ENCODE assay signal across 15 cellular contexts in genomic region chr18:59814872-59815271, GRCh38.
A peak's percentile ranks its signal among the peaks of the same experiment; 100 is the strongest.
DNase-seq lines count a peak whose midpoint lies in the region; FAIRE-seq and TF ChIP-seq lines count a peak whose summit lies in the region.
"Had no signal": no experiment of that assay in that cellular context is flagged by ENCODE, and none has a peak within 500 bp of the region (broad histone marks: within the 10 kb centered on the region; RNA-seq: fewer than 3 reads in every experiment).

No MANE protein-coding gene starts in this region.

- FAIRE-seq in astrocyte (lab: Jason Lieb, UNC) = peak; percentile 98
- FAIRE-seq: small intestine had no signal

- POLR2A ChIA-PET in HEK293T (lab: Yijun Ruan, JAX) = no interaction called here

- H3K4me1 ChIP-seq in ACC112 (ENCODE audit: control insufficient read depth, insufficient read depth, low read length, unreplicated experiment) (peaks cover 21% of the 10 kb centered on the region), astrocyte (ENCODE audit: insufficient read depth, low read length) (peaks cover 3% of the 10 kb centered on the region)
- H3K4me1 ChIP-seq: neural progenitor cell had no signal

- H3K4me3 ChIP-seq in ACC112 (ENCODE audit: low read depth, low read length) = no peak overlapping the region
- no peak overlapping the region for H3K4me3 ChIP-seq in astrocyte (ENCODE audit: insufficient read depth, low read depth, low read length)
- no peak overlapping the region for H3K4me3 ChIP-seq in kidney epithelial cell (ENCODE audit: low read depth, low read length)
- H3K4me3 ChIP-seq: neural progenitor cell had no signal

- H3K27me3 Mint-ChIP-seq in HFFc6 (ENCODE audit: insufficient read depth) (no peaks in the 10 kb centered on the region), astrocyte (ENCODE audit: low read depth, unreplicated experiment) (peaks cover 6% of the 10 kb centered on the region)

- H3K27ac ChIP-seq in ACC112 (ENCODE audit: low read depth, low read length) (peak overlapping the region; percentile 78), astrocyte (ENCODE audit: low read depth, low read length) (peak overlapping the region; percentile 76)
- H3K27ac ChIP-seq: HL-60, neural progenitor cell had no signal

- peak overlapping the region; percentile 28 for H3K4me2 ChIP-seq in astrocyte (ENCODE audit: low read length)
- H3K4me2 ChIP-seq: neural progenitor cell had no signal

- CTCF ChIA-PET in HEK293T (lab: Yijun Ruan, JAX) = no interaction called here

- H3K9me3 Mint-ChIP-seq in HFFc6 = peaks cover 9% of the 10 kb centered on the region
- peaks cover 12% of the 10 kb centered on the region for H3K9me3 Mint-ChIP-seq in astrocyte (ENCODE audit: unreplicated experiment)
- H3K9me3 Mint-ChIP-seq: activated B cell treated with CpG ODN at 0.5 μM for 24 hours, neural progenitor cell had no signal

- H3K36me3 ChIP-seq in ACC112 (ENCODE audit: insufficient read depth, low read length) (no peaks in the 10 kb centered on the region), astrocyte (ENCODE audit: insufficient read depth, low read length) (no peaks in the 10 kb centered on the region), kidney epithelial cell (ENCODE audit: control insufficient read depth, insufficient read depth, low read length) (no peaks in the 10 kb centered on the region)
- H3K36me3 ChIP-seq: neural progenitor cell had no signal

- no peaks in the 10 kb centered on the region for H4K20me1 ChIP-seq in astrocyte (ENCODE audit: insufficient read depth, low read length)

- no peaks in the 10 kb centered on the region for H3K79me2 ChIP-seq in ACC112 (ENCODE audit: control insufficient read depth, insufficient read depth, low read length, unreplicated experiment)
- H3K79me2 ChIP-seq in astrocyte (ENCODE audit: insufficient read depth, low read length) = no peaks in the 10 kb centered on the region

- no peaks in the 10 kb centered on the region for H3K27me3 ChIP-seq in ACC112 (ENCODE audit: insufficient read depth, low read length)
- H3K27me3 ChIP-seq in astrocyte (ENCODE audit: insufficient read depth, low read length) = no peaks in the 10 kb centered on the region
- H3K27me3 ChIP-seq in kidney epithelial cell (ENCODE audit: control insufficient read depth, insufficient read depth, low read length) = no peaks in the 10 kb centered on the region
- H3K27me3 ChIP-seq: neural progenitor cell had no signal

- H3K9ac ChIP-seq in astrocyte (ENCODE audit: low read length) = peak overlapping the region; percentile 25
- H3K9ac ChIP-seq: neural progenitor cell had no signal

- H3K4me1 Mint-ChIP-seq in HFFc6 (ENCODE audit: low read depth) = peaks cover 38% of the 10 kb centered on the region
- peaks cover 1% of the 10 kb centered on the region for H3K4me1 Mint-ChIP-seq in astrocyte (ENCODE audit: low read depth, unreplicated experiment)
- H3K4me1 Mint-ChIP-seq: activated B cell treated with CpG ODN at 0.5 μM for 24 hours, neural progenitor cell had no signal

- DNase-seq in HFFc6 (peak; percentile 88), astrocyte (ENCODE audit: low read depth) (peak; percentile 85), kidney epithelial cell (ENCODE audit: low read depth) (peak; percentile 80), NCI-H774 (lab: John Stamatoyannopoulos, UW) (no peak), GDM1 (lab: John Stamatoyannopoulos, UW) (no peak), HEK293T (ENCODE audit: extremely low spot score) (no peak), H4 (ENCODE audit: low spot score) (no peak)
- DNase-seq: activated B cell treated with CpG ODN at 0.5 μM for 24 hours; activated naive CD4-positive, alpha-beta T cell treated with Interleukin-2 at 50 U/mL for 16 hours; DMS153; NCI-H2081; small intestine had no signal

- H2AFZ ChIP-seq in ACC112 (ENCODE audit: low read length, unreplicated experiment) (peak overlapping the region; percentile 53), astrocyte (ENCODE audit: low read depth, low read length) (peak overlapping the region; percentile 43)
- H2AFZ ChIP-seq: neural progenitor cell had no signal

- H3K4me3 Mint-ChIP-seq in HFFc6 = peak overlapping the region; percentile 75
- H3K4me3 Mint-ChIP-seq in astrocyte (ENCODE audit: unreplicated experiment) = no peak overlapping the region
- H3K4me3 Mint-ChIP-seq: activated B cell treated with CpG ODN at 0.5 μM for 24 hours, neural progenitor cell had no signal

- TF ChIP-seq CTCF in HFFc6 (IDR thresholded peaks at IDR 0.05) (no peak), astrocyte (IDR thresholded peaks at IDR 0.05; ENCODE audit: insufficient read depth, low read depth, low read length) (no peak), kidney epithelial cell (IDR thresholded peaks at IDR 0.05; ENCODE audit: insufficient read depth, low read length, poor library complexity, severe bottlenecking) (no peak)

- peaks cover 9% of the 10 kb centered on the region for H3K36me3 Mint-ChIP-seq in HFFc6 (ENCODE audit: low read depth)
- H3K36me3 Mint-ChIP-seq in astrocyte (ENCODE audit: low read depth, unreplicated experiment) = no peaks in the 10 kb centered on the region
- H3K36me3 Mint-ChIP-seq: neural progenitor cell had no signal

- H3K27ac Mint-ChIP-seq in HFFc6 (peak overlapping the region; percentile 89), astrocyte (ENCODE audit: unreplicated experiment) (no peak overlapping the region)
- H3K27ac Mint-ChIP-seq: activated B cell treated with CpG ODN at 0.5 μM for 24 hours, neural progenitor cell had no signal

- H3K9me3 ChIP-seq in astrocyte (ENCODE audit: insufficient read depth, low read depth, low read length) = no peaks in the 10 kb centered on the region

TF ChIP-seq in HEK293T, 16 proteins besides CTCF, POLR2A, EP300 and RAD21:
- no peak for TF ChIP-seq BHLHE40 (IDR thresholded peaks at IDR 0.05; ENCODE audit: borderline replicate concordance)

Comparison
In these comparisons a context has a peak if more than half of its experiments do, and no peak if none do; other contexts are left out.
1. DNase-seq: peak in HFFc6 (single experiment), astrocyte (single experiment) and kidney epithelial cell (single experiment); none in NCI-H774 (single experiment), GDM1 (single experiment), HEK293T (single experiment) and H4 (single experiment).